1 cellular context compared by ENCODE assay signal in the genomic region with DNA sequence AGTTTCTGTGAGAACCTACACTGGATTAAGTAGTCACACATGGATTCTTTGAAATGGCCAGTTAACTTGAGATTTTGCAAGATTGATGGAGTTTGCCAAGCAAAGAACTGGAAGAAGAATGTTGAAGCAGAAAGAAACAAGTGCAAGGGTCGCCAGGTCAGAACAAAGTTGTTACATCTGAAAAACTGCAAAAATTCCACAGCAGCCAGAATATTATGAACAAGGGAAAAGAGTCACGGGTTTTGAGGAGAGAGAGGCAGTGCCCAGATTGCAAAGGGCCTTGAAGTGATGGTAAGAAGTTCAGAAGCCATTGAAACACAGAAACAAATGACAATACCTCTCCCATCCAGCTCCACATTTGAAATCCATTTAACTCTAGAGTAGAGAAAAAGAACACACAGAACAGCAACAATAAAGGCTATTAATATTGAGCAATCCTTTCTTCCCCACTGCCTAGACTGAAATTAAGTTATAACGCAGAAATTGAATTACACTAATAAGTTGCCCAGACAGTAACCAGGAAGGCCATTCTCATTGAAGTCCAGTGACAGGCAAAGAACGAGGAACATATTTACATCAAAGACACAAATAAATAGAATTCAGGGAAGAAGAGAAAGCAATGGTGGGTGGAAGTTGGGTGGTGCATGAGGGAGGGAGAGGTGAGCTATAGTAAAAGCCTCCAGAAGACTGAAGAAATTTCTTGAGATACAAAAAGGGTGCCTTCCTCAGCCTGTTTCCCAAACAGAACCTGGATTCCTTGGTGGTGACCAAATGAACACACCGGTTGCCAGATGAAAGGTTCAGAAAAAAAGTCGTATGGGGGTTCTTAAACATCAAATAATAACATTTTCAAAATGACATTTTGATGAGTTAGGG.
TF ChIP-seq lines count a peak whose summit lies in the region.

No MANE protein-coding gene starts in this region.

TF ChIP-seq in SK-N-SH, 30 proteins besides CTCF, POLR2A, EP300 and RAD21:
- TF ChIP-seq, protein P1, sequence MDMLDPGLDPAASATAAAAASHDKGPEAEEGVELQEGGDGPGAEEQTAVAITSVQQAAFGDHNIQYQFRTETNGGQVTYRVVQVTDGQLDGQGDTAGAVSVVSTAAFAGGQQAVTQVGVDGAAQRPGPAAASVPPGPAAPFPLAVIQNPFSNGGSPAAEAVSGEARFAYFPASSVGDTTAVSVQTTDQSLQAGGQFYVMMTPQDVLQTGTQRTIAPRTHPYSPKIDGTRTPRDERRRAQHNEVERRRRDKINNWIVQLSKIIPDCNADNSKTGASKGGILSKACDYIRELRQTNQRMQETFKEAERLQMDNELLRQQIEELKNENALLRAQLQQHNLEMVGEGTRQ (IDR thresholded peaks at IDR 0.05; ENCODE audit: borderline replicate concordance, low read depth, low read length): no peak
- TF ChIP-seq YY1 (IDR thresholded peaks at IDR 0.05; ENCODE audit: low read depth) (no peak), GABPA (IDR thresholded peaks at IDR 0.05; ENCODE audit: low read depth) (no peak)
TF ChIP-seq in SK-N-SH: peak in this region for 0.
